Comparison of ENCODE assay signal across 8 cellular contexts in the genomic region with DNA sequence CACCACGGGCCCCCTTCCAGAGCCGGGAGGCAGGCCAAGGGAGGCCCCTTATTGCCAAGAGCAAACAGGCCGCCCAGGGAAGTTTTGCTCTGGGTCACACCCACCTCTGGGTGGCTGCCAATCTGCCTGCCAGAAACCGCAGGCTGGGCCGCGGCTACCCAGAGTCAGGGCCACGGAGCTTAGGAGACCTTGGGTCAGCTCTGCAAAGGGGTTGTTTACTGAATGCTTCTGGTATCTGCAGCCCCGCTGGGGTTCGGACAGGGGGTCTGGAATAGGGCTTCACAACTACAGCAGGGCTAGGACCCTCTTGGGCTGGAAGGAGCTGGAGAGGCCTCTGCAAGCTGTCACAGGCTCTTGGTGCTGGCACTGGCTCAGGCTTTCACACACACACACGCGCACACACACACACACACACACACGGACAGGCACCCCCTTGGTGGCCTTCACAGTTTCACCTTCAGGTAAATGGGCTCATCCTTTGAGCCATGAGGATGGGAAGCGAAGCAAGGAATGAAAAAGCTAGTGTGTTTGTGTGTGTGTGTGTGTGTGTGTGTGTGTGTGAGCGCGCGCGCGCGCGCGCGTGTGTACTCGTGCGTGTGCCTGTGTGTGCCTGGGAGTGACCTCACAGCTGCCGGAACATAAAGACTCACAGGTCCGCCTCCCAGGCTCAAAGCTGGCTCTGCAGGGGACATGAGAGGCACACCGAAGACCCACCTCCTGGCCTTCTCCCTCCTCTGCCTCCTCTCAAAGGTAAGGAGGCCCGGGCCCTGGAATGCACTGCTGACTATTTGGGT.
A peak's percentile ranks its signal among the peaks of the same experiment; 100 is the strongest.
DNase-seq lines count a peak whose midpoint lies in the region; ATAC-seq and TF ChIP-seq lines count a peak whose summit lies in the region.

A gene with protein sequence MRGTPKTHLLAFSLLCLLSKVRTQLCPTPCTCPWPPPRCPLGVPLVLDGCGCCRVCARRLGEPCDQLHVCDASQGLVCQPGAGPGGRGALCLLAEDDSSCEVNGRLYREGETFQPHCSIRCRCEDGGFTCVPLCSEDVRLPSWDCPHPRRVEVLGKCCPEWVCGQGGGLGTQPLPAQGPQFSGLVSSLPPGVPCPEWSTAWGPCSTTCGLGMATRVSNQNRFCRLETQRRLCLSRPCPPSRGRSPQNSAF (plus strand): TSS at position 669 of the 794 bp plus-strand sequence. CDS start 22 bp downstream, at position 691.

- DNase-seq in GOT3 (lab: John Stamatoyannopoulos, UW): peak; percentile 22
- peak; percentile 95 for DNase-seq in RWPE1 (ENCODE audit: low spot score)
- peak; percentile 85 for DNase-seq in fibroblast of peridontal ligament (ENCODE audit: extremely low read depth)
- DNase-seq in pons (ENCODE audit: low spot score): peak; percentile 53
- no peak for DNase-seq in NCI-H524 (lab: John Stamatoyannopoulos, UW)
- no peak for DNase-seq in NCI-H2107 (lab: John Stamatoyannopoulos, UW)
- no peak for DNase-seq in NCI-H82 (lab: John Stamatoyannopoulos, UW)

- no peak for TF ChIP-seq CTCF in RWPE1 (conservative IDR thresholded peaks at IDR 0.05; ENCODE audit: low read depth)

- CTCF ChIA-PET in RWPE1 (lab: Yijun Ruan, JAX): interaction anchor here (0.5 to 1.1 kb wide), 3 partner anchors 18 to 171 kb away, joined by 3 to 4 read pairs (median 4); a partner anchor contains a TSS

- no peak for ATAC-seq in GM21390 (IDR thresholded peaks at IDR 0.05; ENCODE audit: unreplicated experiment)

- peak within 1 kb of the TSS; percentile 78 for H3K27ac ChIP-seq in RWPE1

- POLR2A ChIA-PET in RWPE1 (lab: Yijun Ruan, JAX; ENCODE audit: low non-redundant PET): interaction anchor here (0.6 kb wide), 2 partner anchors 135 to 1170 kb away, joined by 3 to 4 read pairs; no protein-coding TSS in a partner anchor

Comparison
In these comparisons a context has a peak if more than half of its experiments do, and no peak if none do; other contexts are left out.
1. DNase-seq: peak in GOT3 (single experiment), RWPE1 (single experiment), fibroblast of peridontal ligament (single experiment) and pons (single experiment); none in NCI-H524 (0 of 2), NCI-H2107 (single experiment) and NCI-H82 (single experiment).